1 cellular context compared by ENCODE assay signal in genomic region chr7:74373536-74373935, GRCh38.
TF ChIP-seq lines count a peak whose summit lies in the region.

No MANE protein-coding gene starts in this region.

TF ChIP-seq in H1, 55 proteins besides CTCF, POLR2A, EP300 and RAD21 (continued from another document):
- no peak for TF ChIP-seq CTBP2 (IDR thresholded peaks at IDR 0.05; ENCODE audit: borderline replicate concordance, insufficient read depth, insufficient read length, low read length)
- no peak for TF ChIP-seq BCL11A (IDR thresholded peaks at IDR 0.05; ENCODE audit: low read depth in 2 of 2, low read length in 2 of 2)
- TF ChIP-seq USF2 (IDR thresholded peaks at IDR 0.05; ENCODE audit: low read length) = no peak
- TF ChIP-seq ZNF274 (IDR thresholded peaks at IDR 0.05; ENCODE audit: borderline replicate concordance, extremely low read depth, low read length) = no peak
- no peak for TF ChIP-seq POLR2AphosphoS5 (IDR thresholded peaks at IDR 0.05; ENCODE audit: low read depth, low read length)
- no peak for TF ChIP-seq RFX5 (IDR thresholded peaks at IDR 0.05; ENCODE audit: borderline replicate concordance, low read depth, low read length)
- TF ChIP-seq ASH2L (IDR thresholded peaks at IDR 0.05; ENCODE audit: low read length) = no peak
